18 cellular contexts compared by ENCODE assay signal in the genomic region with DNA sequence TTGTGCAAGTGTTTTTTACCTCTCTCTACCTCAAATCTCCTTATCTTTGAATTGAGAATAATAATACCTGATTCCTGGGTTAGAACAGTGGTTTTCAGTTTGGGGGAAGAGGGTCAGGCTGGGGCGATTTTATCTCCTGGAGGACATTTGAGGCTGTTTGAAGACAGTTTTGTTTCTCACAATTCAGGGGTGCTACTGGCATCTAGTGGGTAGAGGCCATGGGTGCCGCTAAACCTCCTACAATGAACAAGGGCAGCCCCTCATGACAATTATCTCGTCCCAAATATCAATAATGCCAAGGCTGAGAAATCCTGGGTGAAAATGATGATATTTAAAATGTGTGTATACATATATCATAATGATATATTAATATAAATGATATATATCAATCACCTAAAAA.
DNase-seq lines count a peak whose midpoint lies in the region; ATAC-seq and TF ChIP-seq lines count a peak whose summit lies in the region.
"Had no signal": no experiment of that assay in that cellular context is flagged by ENCODE, and none has a peak within 500 bp of the region (broad histone marks: within the 10 kb centered on the region; RNA-seq: fewer than 3 reads in every experiment).

No MANE protein-coding gene starts in this region.

- H3F3A ChIP-seq in PC-9 (ENCODE audit: insufficient read depth, low read depth): no peaks in the 10 kb centered on the region

- H2BK12ac ChIP-seq in neuronal stem cell (ENCODE audit: low read length): no peak overlapping the region

- H3K79me2 ChIP-seq in mammary epithelial cell (ENCODE audit: insufficient read depth, low read length): no peaks in the 10 kb centered on the region
- no peaks in the 10 kb centered on the region for H3K79me2 ChIP-seq in PC-9 (ENCODE audit: low read depth)

- no peak overlapping the region for H3K4me2 ChIP-seq in mammary epithelial cell (ENCODE audit: insufficient read depth, low read depth, low read length)
- H3K4me2 ChIP-seq in PC-9: no peak overlapping the region
- no peak overlapping the region for H3K4me2 ChIP-seq in neuronal stem cell (ENCODE audit: insufficient read depth, low read length, poor library complexity, severe bottlenecking)

- no peak for ATAC-seq in natural killer cell treated with Interleukin-12 subunit alpha and Interleukin-12 subunit beta and Interleukin-15 and Interleukin-18, amount 100 ng/mL, for 72 hours
- ATAC-seq: gastrocnemius medialis; stimulated activated naive B cell treated with anti-CD40 and anti-IgM and Interleukin-4, amounts not matched to agents 10 μg/mL and 1 μg/mL and 100 μg/mL, for 72 hours; upper lobe of right lung had no signal

- H3K14ac ChIP-seq in neuronal stem cell (ENCODE audit: low read length): no peak overlapping the region

- H2BK5ac ChIP-seq in neuronal stem cell (ENCODE audit: low read length): no peak overlapping the region

- H3K36me3 Mint-ChIP-seq in MCF 10A (ENCODE audit: insufficient read depth, unreplicated experiment): no peaks in the 10 kb centered on the region
- no peaks in the 10 kb centered on the region for H3K36me3 Mint-ChIP-seq in chondrocyte (ENCODE audit: low read depth)
- H3K36me3 Mint-ChIP-seq in natural killer cell treated with Interleukin-12 subunit alpha and Interleukin-12 subunit beta and Interleukin-15 and Interleukin-18, amount 100 ng/mL, for 72 hours: no peaks in the 10 kb centered on the region
- H3K36me3 Mint-ChIP-seq: activated naive CD4-positive, alpha-beta T cell treated with anti-CD3 and anti-CD28 coated beads, Interleukin-2, amount 10 ng/mL, durations not matched to agents 7 days and 5 days; stimulated activated naive B cell treated with anti-CD40 and anti-IgM and Interleukin-4, amounts not matched to agents 10 μg/mL and 1 μg/mL and 100 μg/mL, for 72 hours had no signal

- intact Hi-C loops in MCF 10A (cut with micrococcal nuclease) (loop anchor here (10.0 kb wide), 2 partner anchors 448 to 878 kb away; no protein-coding TSS in a partner anchor), mammary epithelial cell (cut with micrococcal nuclease) (no loop called here), PC-9 (cut with micrococcal nuclease; ENCODE audit: unreplicated experiment) (loop anchor here (10.0 kb wide), 1 partner anchor 178 kb away; no protein-coding TSS in a partner anchor)

- no peak overlapping the region for H4K91ac ChIP-seq in neuronal stem cell (ENCODE audit: low read depth, low read length, poor library complexity)

- H3K9me3 ChIP-seq in mammary epithelial cell (replicated peaks; ENCODE audit: insufficient read depth, low read length) (no peaks in the 10 kb centered on the region), PC-9 (ENCODE audit: insufficient read depth, low read depth) (no peaks in the 10 kb centered on the region), neuronal stem cell (replicated peaks in 1 of 2; ENCODE audit: control insufficient read depth in 2 of 2, insufficient read depth in 1 of 2, low read depth in 1 of 2, low read length in 2 of 2) (no peaks in the 10 kb centered on the region)
- H3K9me3 ChIP-seq: breast epithelium, gastrocnemius medialis, upper lobe of right lung had no signal

- H2BK15ac ChIP-seq in neuronal stem cell (ENCODE audit: low read length): no peak overlapping the region

- peaks cover 2% of the 10 kb centered on the region for H3K27me3 ChIP-seq in mammary epithelial cell (ENCODE audit: insufficient read depth, low read length)
- no peaks in the 10 kb centered on the region for H3K27me3 ChIP-seq in PC-9 (ENCODE audit: insufficient read depth, low read depth)
- no peaks in the 10 kb centered on the region for H3K27me3 ChIP-seq in neuronal stem cell (ENCODE audit: control insufficient read depth in 3 of 3, insufficient read depth in 3 of 3, low read depth in 1 of 3, low read length in 3 of 3)
- H3K27me3 ChIP-seq: breast epithelium, gastrocnemius medialis, upper lobe of right lung had no signal

- H2AFZ ChIP-seq in mammary epithelial cell (ENCODE audit: low read depth, low read length) (no peak overlapping the region), PC-9 (no peak overlapping the region), neuronal stem cell (ENCODE audit: low read length) (no peak overlapping the region)

- POLR2A ChIA-PET in MCF 10A (lab: Yijun Ruan, JAX): no interaction called here
- POLR2A ChIA-PET in PC-9 (lab: Charles Lee; ENCODE audit: unreplicated experiment): no interaction called here

- H2BK120ac ChIP-seq in neuronal stem cell (ENCODE audit: low read depth, low read length): no peak overlapping the region

- WGBS in mammary epithelial cell (ENCODE audit: low coverage, missing lambda C conversion rate): 50% methylated on average over 3 of the region's 3 CpGs
- no CpG with 5 or more reads among the region's 3 CpGs for WGBS in neuronal stem cell (ENCODE audit: extremely low coverage in 2 of 2, insufficient read length in 2 of 2, insufficient replicate concordance in 1 of 2), 2 donors

- no peak overlapping the region for H3K4me3 Mint-ChIP-seq in MCF 10A (ENCODE audit: unreplicated experiment)
- no peak overlapping the region for H3K4me3 Mint-ChIP-seq in chondrocyte (ENCODE audit: unreplicated experiment)
- H3K4me3 Mint-ChIP-seq in natural killer cell treated with Interleukin-12 subunit alpha and Interleukin-12 subunit beta and Interleukin-15 and Interleukin-18, amount 100 ng/mL, for 72 hours: no peak overlapping the region
- H3K4me3 Mint-ChIP-seq: activated B cell treated with CpG ODN at 0.5 μM for 24 hours; activated naive CD4-positive, alpha-beta T cell treated with anti-CD3 and anti-CD28 coated beads, Interleukin-2, amount 10 ng/mL, durations not matched to agents 7 days and 5 days; stimulated activated naive B cell treated with anti-CD40 and anti-IgM and Interleukin-4, amounts not matched to agents 10 μg/mL and 1 μg/mL and 100 μg/mL, for 72 hours had no signal

- H3K36me3 ChIP-seq in mammary epithelial cell (ENCODE audit: insufficient read depth, low read length) (no peaks in the 10 kb centered on the region), PC-9 (ENCODE audit: low read depth) (no peaks in the 10 kb centered on the region), neuronal stem cell (replicated peaks in 1 of 2; ENCODE audit: control insufficient read depth in 2 of 2, insufficient read depth in 2 of 2, low read length in 2 of 2) (no peaks in the 10 kb centered on the region)
- H3K36me3 ChIP-seq: breast epithelium, gastrocnemius medialis, upper lobe of right lung had no signal

- no peak overlapping the region for H3K23ac ChIP-seq in neuronal stem cell (ENCODE audit: low read depth, low read length, poor library complexity)

- dilution Hi-C loops in mammary epithelial cell (cut with HindIII; ENCODE audit: low sequenced_read_pairs): no loop called here

- H4K8ac ChIP-seq in neuronal stem cell (ENCODE audit: low read depth, low read length): no peak overlapping the region

- TF ChIP-seq CTCF in MCF 10A (IDR thresholded peaks at IDR 0.05; ENCODE audit: unreplicated experiment) (peak; percentile 24), mammary epithelial cell (conservative IDR thresholded peaks at IDR 0.05 in 1 of 2, IDR thresholded peaks at IDR 0.05 in 1 of 2; ENCODE audit: extremely low read depth in 1 of 2, insufficient read depth in 1 of 2, low read depth in 1 of 2, low read length in 2 of 2) (peak in 1 of 2 donors; percentile 14), chondrocyte (IDR thresholded peaks at IDR 0.05) (peak; percentile 44), PC-9 (conservative IDR thresholded peaks at IDR 0.05) (no peak)

- in situ Hi-C loops in mammary epithelial cell (cut with MboI; ENCODE audit: low sequenced_read_pairs in 2 of 2): no loop called here

- H3K4me1 ChIP-seq in mammary epithelial cell (ENCODE audit: insufficient read depth, low read length) (no peaks in the 10 kb centered on the region), PC-9 (replicated peaks; ENCODE audit: insufficient read depth) (no peaks in the 10 kb centered on the region), neuronal stem cell (ENCODE audit: control insufficient read depth in 2 of 2, insufficient read depth in 1 of 2, low read depth in 1 of 2, low read length in 2 of 2) (peaks cover 0 to 3% of the 10 kb centered on the region in 2 donors)
- H3K4me1 ChIP-seq: breast epithelium, gastrocnemius medialis, upper lobe of right lung had no signal

- H3K79me1 ChIP-seq in neuronal stem cell (ENCODE audit: low read depth, low read length): no peaks in the 10 kb centered on the region

- H3K4ac ChIP-seq in neuronal stem cell (ENCODE audit: low read length): no peak overlapping the region

- CTCF ChIA-PET in MCF 10A (lab: Yijun Ruan, JAX) (interaction anchor here (0.6 to 0.9 kb wide), 2 partner anchors 8 to 1609 kb away, joined by 3 to 4 read pairs; no protein-coding TSS in a partner anchor), mammary epithelial cell (lab: Charles Lee; ENCODE audit: low non-redundant PET) (no interaction called here), PC-9 (lab: Charles Lee) (no interaction called here)

- no peak for DNase-seq in MCF 10A (ENCODE audit: unreplicated experiment)
- DNase-seq in mammary epithelial cell: no peak
- DNase-seq in NAMALWA (ENCODE audit: low spot score): peak; percentile 7
- DNase-seq in chondrocyte (ENCODE audit: low spot score): no peak
- DNase-seq in PC-9: no peak
- no peak for DNase-seq in neuronal stem cell (ENCODE audit: low spot score)
- no peak for DNase-seq in natural killer cell treated with Interleukin-12 subunit alpha and Interleukin-12 subunit beta and Interleukin-15 and Interleukin-18, amount 100 ng/mL, for 72 hours (ENCODE audit: low spot score)
- DNase-seq in NCI-H2029 treated with DMSO at 0.1 percent for 48 hours (lab: John Stamatoyannopoulos, UW): no peak
- DNase-seq: activated B cell treated with CpG ODN at 0.5 μM for 24 hours; activated naive CD4-positive, alpha-beta T cell treated with anti-CD3 and anti-CD28 coated beads, Interleukin-2, amount 10 ng/mL, durations not matched to agents 7 days and 5 days; effector memory CD4-positive, alpha-beta T cell; gastrocnemius medialis; mesenchymal stem cell; MV-4-11; NCI-H2227 treated with DMSO at 0.1 percent for 48 hours; stimulated activated naive B cell treated with anti-CD40 and anti-IgM and Interleukin-4, amounts not matched to agents 10 μg/mL and 1 μg/mL and 100 μg/mL, for 72 hours; upper lobe of right lung had no signal

- H3K4me3 ChIP-seq in mammary epithelial cell (replicated peaks in 1 of 3; ENCODE audit: insufficient read depth in 1 of 3, low read depth in 2 of 3, low read length in 3 of 3) (no peak overlapping the region), PC-9 (no peak overlapping the region), neuronal stem cell (ENCODE audit: low read length in 2 of 2) (no peak overlapping the region)
- H3K4me3 ChIP-seq: breast epithelium, gastrocnemius medialis, upper lobe of right lung had no signal

- BruUV-seq in MCF 10A (replicated peaks; lab: Mats Ljungman, UMichigan): no TSS peak
- no TSS peak for BruUV-seq in mammary epithelial cell (replicated peaks; lab: Mats Ljungman, UMichigan)
- no TSS peak for BruUV-seq in PC-9 (replicated peaks; lab: Mats Ljungman, UMichigan)

- H3K27me3 Mint-ChIP-seq in MCF 10A (ENCODE audit: insufficient read depth, unreplicated experiment) (peaks cover 85% of the 10 kb centered on the region), chondrocyte (ENCODE audit: low read depth) (peaks cover 28% of the 10 kb centered on the region)
- H3K27me3 Mint-ChIP-seq in natural killer cell treated with Interleukin-12 subunit alpha and Interleukin-12 subunit beta and Interleukin-15 and Interleukin-18, amount 100 ng/mL, for 72 hours: no peaks in the 10 kb centered on the region
- H3K27me3 Mint-ChIP-seq: activated B cell treated with CpG ODN at 0.5 μM for 24 hours; activated naive CD4-positive, alpha-beta T cell treated with anti-CD3 and anti-CD28 coated beads, Interleukin-2, amount 10 ng/mL, durations not matched to agents 7 days and 5 days; stimulated activated naive B cell treated with anti-CD40 and anti-IgM and Interleukin-4, amounts not matched to agents 10 μg/mL and 1 μg/mL and 100 μg/mL, for 72 hours had no signal

- H2AK5ac ChIP-seq in neuronal stem cell (ENCODE audit: low read depth, low read length): no peak overlapping the region

- H3K9me3 Mint-ChIP-seq in MCF 10A (ENCODE audit: unreplicated experiment) (no peaks in the 10 kb centered on the region), chondrocyte (ENCODE audit: low read depth) (no peaks in the 10 kb centered on the region)
- H3K9me3 Mint-ChIP-seq in natural killer cell treated with Interleukin-12 subunit alpha and Interleukin-12 subunit beta and Interleukin-15 and Interleukin-18, amount 100 ng/mL, for 72 hours: peaks cover 3% of the 10 kb centered on the region
- H3K9me3 Mint-ChIP-seq: activated B cell treated with CpG ODN at 0.5 μM for 24 hours; activated naive CD4-positive, alpha-beta T cell treated with anti-CD3 and anti-CD28 coated beads, Interleukin-2, amount 10 ng/mL, durations not matched to agents 7 days and 5 days; stimulated activated naive B cell treated with anti-CD40 and anti-IgM and Interleukin-4, amounts not matched to agents 10 μg/mL and 1 μg/mL and 100 μg/mL, for 72 hours had no signal

- H3K4me1 Mint-ChIP-seq in MCF 10A (ENCODE audit: insufficient read depth, unreplicated experiment) (no peaks in the 10 kb centered on the region), chondrocyte (ENCODE audit: low read depth) (no peaks in the 10 kb centered on the region)
- H3K4me1 Mint-ChIP-seq in natural killer cell treated with Interleukin-12 subunit alpha and Interleukin-12 subunit beta and Interleukin-15 and Interleukin-18, amount 100 ng/mL, for 72 hours (ENCODE audit: low read depth in 2 of 2): no peaks in the 10 kb centered on the region
- H3K4me1 Mint-ChIP-seq: activated naive CD4-positive, alpha-beta T cell treated with anti-CD3 and anti-CD28 coated beads, Interleukin-2, amount 10 ng/mL, durations not matched to agents 7 days and 5 days; stimulated activated naive B cell treated with anti-CD40 and anti-IgM and Interleukin-4, amounts not matched to agents 10 μg/mL and 1 μg/mL and 100 μg/mL, for 72 hours had no signal

- H3K18ac ChIP-seq in neuronal stem cell (ENCODE audit: low read length): no peak overlapping the region

- no peak overlapping the region for H3K27ac Mint-ChIP-seq in MCF 10A (ENCODE audit: low read depth, unreplicated experiment)
- no peak overlapping the region for H3K27ac Mint-ChIP-seq in chondrocyte (ENCODE audit: unreplicated experiment)
- H3K27ac Mint-ChIP-seq in natural killer cell treated with Interleukin-12 subunit alpha and Interleukin-12 subunit beta and Interleukin-15 and Interleukin-18, amount 100 ng/mL, for 72 hours: no peak overlapping the region
- H3K27ac Mint-ChIP-seq: activated B cell treated with CpG ODN at 0.5 μM for 24 hours; activated naive CD4-positive, alpha-beta T cell treated with anti-CD3 and anti-CD28 coated beads, Interleukin-2, amount 10 ng/mL, durations not matched to agents 7 days and 5 days; stimulated activated naive B cell treated with anti-CD40 and anti-IgM and Interleukin-4, amounts not matched to agents 10 μg/mL and 1 μg/mL and 100 μg/mL, for 72 hours had no signal

- H3K9ac ChIP-seq in mammary epithelial cell (ENCODE audit: insufficient read depth, low read length) (no peak overlapping the region), neuronal stem cell (ENCODE audit: low read depth, low read length, poor library complexity) (no peak overlapping the region)

- H3K27ac ChIP-seq in mammary epithelial cell (ENCODE audit: insufficient read depth, low read depth, low read length) (no peak overlapping the region), PC-9 (no peak overlapping the region), neuronal stem cell (replicated peaks; ENCODE audit: low read length) (no peak overlapping the region)
- H3K27ac ChIP-seq: breast epithelium, gastrocnemius medialis, upper lobe of right lung had no signal

- H4K20me1 ChIP-seq in mammary epithelial cell (ENCODE audit: insufficient read depth, low read length): no peaks in the 10 kb centered on the region
- H4K20me1 ChIP-seq in PC-9 (ENCODE audit: insufficient read depth): no peaks in the 10 kb centered on the region

- H3K9me2 ChIP-seq in PC-9 (ENCODE audit: insufficient read depth): no peaks in the 10 kb centered on the region
